In genomic region chr4:173334891-173335754, GRCh38 we compare ENCODE assay signal across 8 cellular contexts. TPM values are rescaled to one million over a fixed set of nuclear protein-coding genes. Genes with fewer than 3 reads are reported as not detected.
DNase-seq lines count a peak whose midpoint lies in the region; ATAC-seq and TF ChIP-seq lines count a peak whose summit lies in the region.

No MANE protein-coding gene starts in this region.

- DNase-seq in DMS79 (lab: John Stamatoyannopoulos, UW) (peak; percentile 66), NCI-H526 (lab: John Stamatoyannopoulos, UW) (peak; percentile 86 to 88), fibroblast of gingiva (ENCODE audit: low read depth) (peak; percentile 82), naive B cell (no peak), type B pancreatic cell (ENCODE audit: extremely low spot score, unreplicated experiment) (peak; percentile 87)
- peak; percentile 70 for DNase-seq in activated CD8-positive, alpha-beta T cell treated with anti-CD3 and anti-CD28 coated beads, Interleukin-2, amount 10 ng/mL, durations not matched to agents 7 days and 5 days

- POLR2A ChIA-PET in activated CD8-positive, alpha-beta T cell treated with anti-CD3 and anti-CD28 coated beads, Interleukin-2, amount 10 ng/mL, durations not matched to agents 7 days and 5 days (lab: Charles Lee): interaction anchor here (0.7 to 8.4 kb wide), 15 partner anchors 10 to 167 kb away, joined by 3 to 329 read pairs (median 7); partner anchors contain the start of genes GALNT7 and SAP30

- ATAC-seq in GM19468 (IDR thresholded peaks at IDR 0.05; ENCODE audit: extremely low read depth, unreplicated experiment) (peak; percentile 9), HG03571 (IDR thresholded peaks at IDR 0.05; ENCODE audit: unreplicated experiment) (peak; percentile 32), naive B cell (ENCODE audit: low read depth in 2 of 2) (no peak)
- ATAC-seq in activated CD8-positive, alpha-beta T cell treated with anti-CD3 and anti-CD28 coated beads, Interleukin-2, amount 10 ng/mL, durations not matched to agents 7 days and 5 days: peak; percentile 17

- no peak for TF ChIP-seq CTCF in type B pancreatic cell (conservative IDR thresholded peaks at IDR 0.05)

- peaks cover 32% of the 10 kb centered on the region for H3K4me1 Mint-ChIP-seq in activated CD8-positive, alpha-beta T cell treated with anti-CD3 and anti-CD28 coated beads, Interleukin-2, amount 10 ng/mL, durations not matched to agents 7 days and 5 days (ENCODE audit: low read depth)
- H3K4me1 Mint-ChIP-seq in naive B cell (peaks cover 16 to 26% (median 24%) of the 10 kb centered on the region in 3 donors), type B pancreatic cell (ENCODE audit: unreplicated experiment) (peaks cover 22% of the 10 kb centered on the region)

- H3K27ac Mint-ChIP-seq in activated CD8-positive, alpha-beta T cell treated with anti-CD3 and anti-CD28 coated beads, Interleukin-2, amount 10 ng/mL, durations not matched to agents 7 days and 5 days: peak overlapping the region; percentile 97
- H3K27ac Mint-ChIP-seq in naive B cell (peak overlapping the region; percentile 63 to 99 (median 90)), type B pancreatic cell (peak overlapping the region; percentile 100)

- H3K9me3 Mint-ChIP-seq in activated CD8-positive, alpha-beta T cell treated with anti-CD3 and anti-CD28 coated beads, Interleukin-2, amount 10 ng/mL, durations not matched to agents 7 days and 5 days (ENCODE audit: insufficient read depth): no peaks in the 10 kb centered on the region
- H3K9me3 Mint-ChIP-seq in naive B cell: no peaks in the 10 kb centered on the region
- H3K9me3 Mint-ChIP-seq in type B pancreatic cell: no peaks in the 10 kb centered on the region

- peak overlapping the region; percentile 97 for H3K4me3 Mint-ChIP-seq in activated CD8-positive, alpha-beta T cell treated with anti-CD3 and anti-CD28 coated beads, Interleukin-2, amount 10 ng/mL, durations not matched to agents 7 days and 5 days
- H3K4me3 Mint-ChIP-seq in naive B cell (peak overlapping the region; percentile 91 to 100 (median 98)), type B pancreatic cell (peak overlapping the region; percentile 100)

- no peaks in the 10 kb centered on the region for H3K27me3 Mint-ChIP-seq in activated CD8-positive, alpha-beta T cell treated with anti-CD3 and anti-CD28 coated beads, Interleukin-2, amount 10 ng/mL, durations not matched to agents 7 days and 5 days (ENCODE audit: low read depth)
- peaks cover 0 to 6% (median 0%) of the 10 kb centered on the region in 3 donors for H3K27me3 Mint-ChIP-seq in naive B cell
- peaks cover 4% of the 10 kb centered on the region for H3K27me3 Mint-ChIP-seq in type B pancreatic cell

- H3K36me3 Mint-ChIP-seq in activated CD8-positive, alpha-beta T cell treated with anti-CD3 and anti-CD28 coated beads, Interleukin-2, amount 10 ng/mL, durations not matched to agents 7 days and 5 days (ENCODE audit: low read depth): peaks cover 35% of the 10 kb centered on the region
- H3K36me3 Mint-ChIP-seq in naive B cell: peaks cover 4 to 15% of the 10 kb centered on the region in 2 donors
- H3K36me3 Mint-ChIP-seq in type B pancreatic cell: peaks cover 25% of the 10 kb centered on the region

- CTCF ChIA-PET in activated CD8-positive, alpha-beta T cell treated with anti-CD3 and anti-CD28 coated beads, Interleukin-2, amount 10 ng/mL, durations not matched to agents 7 days and 5 days (lab: Charles Lee): interaction anchor here (0.6 to 6.0 kb wide), 8 partner anchors 13 to 85 kb away, joined by 3 to 48 read pairs (median 6); partner anchors contain the start of gene SAP30

RNA-seq across cellular contexts. Expression of gene HMGB2, which starts 1.0 kb away (rescaled TPM):
- total RNA-seq in activated CD8-positive, alpha-beta T cell treated with anti-CD3 and anti-CD28 coated beads, Interleukin-2, amount 10 ng/mL, durations not matched to agents 7 days and 5 days: 100 to 1,000 TPM; 861 to 891 TPM
- 100 to 1,000 TPM; 105 to 195 (median 130) TPM for polyA plus RNA-seq in naive B cell (ENCODE audit: low read depth in 6 of 6)
- 67.7 and 201 TPM in 2 replicates for total RNA-seq in type B pancreatic cell (ENCODE audit: low replicate concordance)

RNA-seq across cellular contexts. Expression of gene SAP30, which starts 35.6 kb away (rescaled TPM):
- total RNA-seq in activated CD8-positive, alpha-beta T cell treated with anti-CD3 and anti-CD28 coated beads, Interleukin-2, amount 10 ng/mL, durations not matched to agents 7 days and 5 days: 10 to 100 TPM; 19.7 to 21.0 TPM
- 1 to 10 TPM; 2.0 to 7.4 (median 4.5) TPM for polyA plus RNA-seq in naive B cell (ENCODE audit: low read depth in 6 of 6)
- total RNA-seq in type B pancreatic cell (ENCODE audit: low replicate concordance): 7.9 and 21.3 TPM in 2 replicates

Comparison
In these comparisons a context has a peak if more than half of its experiments do, and no peak if none do; other contexts are left out.
1. ATAC-seq: peak in GM19468 (single experiment), HG03571 (single experiment) and activated CD8-positive, alpha-beta T cell treated with anti-CD3 and anti-CD28 coated beads, Interleukin-2, amount 10 ng/mL, durations not matched to agents 7 days and 5 days (single experiment); none in naive B cell (0 of 2).
2. Peak in every context shown above with its lines, with median percentiles within 50 percentile points of each other: H3K27ac Mint-ChIP-seq and H3K4me3 Mint-ChIP-seq.